7 cellular contexts compared by ENCODE assay signal in the genomic region with DNA sequence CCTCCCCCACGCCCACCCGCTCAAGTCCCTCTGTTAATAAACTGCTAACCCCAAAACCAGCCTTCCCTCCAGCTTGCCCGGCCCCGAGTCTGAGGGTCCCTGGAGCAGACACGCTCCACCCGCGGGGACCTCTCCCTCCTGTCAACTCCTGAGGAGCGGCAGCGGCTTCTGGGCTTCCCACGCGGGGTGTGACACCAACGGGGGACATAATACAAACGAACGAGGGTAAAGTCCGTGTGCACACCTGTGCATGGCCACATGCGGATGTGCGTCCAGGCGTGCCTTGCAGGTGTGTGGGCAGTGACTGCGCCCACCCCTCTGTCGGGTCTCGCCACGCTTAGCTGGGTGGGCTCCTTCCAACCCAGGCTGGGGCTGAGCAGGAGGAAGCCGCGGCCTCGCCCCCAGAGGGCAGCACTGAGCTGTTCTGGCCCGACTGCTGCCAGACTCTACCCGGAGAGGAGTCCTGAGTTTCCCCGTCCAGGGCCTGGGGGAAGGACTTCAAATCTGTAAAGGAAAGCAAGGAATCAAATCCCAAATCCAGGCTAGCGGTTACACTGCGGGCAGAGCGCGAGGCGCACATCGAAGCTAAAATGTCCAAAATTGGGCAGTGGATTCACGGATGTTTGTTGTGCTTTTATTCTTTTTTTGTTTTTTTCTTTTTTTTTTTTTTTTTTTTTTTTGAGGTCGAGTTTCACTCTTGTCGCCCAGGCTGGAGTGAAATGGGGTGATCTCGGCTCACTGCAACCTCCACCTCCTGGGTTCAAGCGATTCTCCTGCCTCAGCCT. TPM values are rescaled to one million over a fixed set of nuclear protein-coding genes. Genes with fewer than 3 reads are reported as not detected.
A peak's percentile ranks its signal among the peaks of the same experiment; 100 is the strongest.
DNase-seq lines count a peak whose midpoint lies in the region; ATAC-seq, FAIRE-seq and TF ChIP-seq lines count a peak whose summit lies in the region.

No MANE protein-coding gene starts in this region.

- H3K9ac ChIP-seq in neural progenitor cell = no peak overlapping the region

- H3K4me1 Mint-ChIP-seq in neural progenitor cell = peaks cover 6% of the 10 kb centered on the region
- H3K4me1 Mint-ChIP-seq in stimulated activated naive CD8-positive, alpha-beta T cell treated with anti-CD3 and anti-CD28 coated beads, Interleukin-15, amount 100 ng/mL, for 72 hours = peaks cover 10% of the 10 kb centered on the region

- peak overlapping the region; percentile 83 for H2AFZ ChIP-seq in neural progenitor cell (replicated peaks)

- ATAC-seq in foreskin keratinocyte = peak; percentile 46
- peak; percentile 89 for ATAC-seq in stimulated activated naive CD8-positive, alpha-beta T cell treated with anti-CD3 and anti-CD28 coated beads, Interleukin-15, amount 100 ng/mL, for 72 hours

- no peaks in the 10 kb centered on the region for H3K9me3 Mint-ChIP-seq in neural progenitor cell
- no peaks in the 10 kb centered on the region for H3K9me3 Mint-ChIP-seq in stimulated activated naive CD8-positive, alpha-beta T cell treated with anti-CD3 and anti-CD28 coated beads, Interleukin-15, amount 100 ng/mL, for 72 hours

- no peaks in the 10 kb centered on the region for H3K79me2 ChIP-seq in neural progenitor cell (ENCODE audit: low read depth)

- TF ChIP-seq CTCF in foreskin keratinocyte (conservative IDR thresholded peaks at IDR 0.05) = peak; percentile 98
- peak; percentile 89 for TF ChIP-seq CTCF in neural progenitor cell (IDR thresholded peaks at IDR 0.05)

- H3K4me3 ChIP-seq in SJCRH30 = peak overlapping the region; percentile 36
- H3K4me3 ChIP-seq in neural progenitor cell = peak overlapping the region; percentile 45

- peaks cover 8% of the 10 kb centered on the region for H3F3A ChIP-seq in neural progenitor cell (ENCODE audit: low read depth)

- H3K36me3 Mint-ChIP-seq in neural progenitor cell = no peaks in the 10 kb centered on the region

- H3K9me3 ChIP-seq in SJCRH30 (replicated peaks) (no peaks in the 10 kb centered on the region), neural progenitor cell (ENCODE audit: low read depth) (no peaks in the 10 kb centered on the region)

- no peak overlapping the region for H3K27ac ChIP-seq in SJCRH30
- H3K27ac ChIP-seq in foreskin keratinocyte = peak overlapping the region; percentile 97
- no peak overlapping the region for H3K27ac ChIP-seq in neural progenitor cell

- peak; percentile 80 for FAIRE-seq in GM18507 (lab: Jason Lieb, UNC)

- peak; percentile 70 for DNase-seq in GM18507 (ENCODE audit: extremely low spot score, insufficient read length, low read depth)
- peak; percentile 74 for DNase-seq in M059J (ENCODE audit: low read depth)
- DNase-seq in SJCRH30 = peak; percentile 87 to 91
- DNase-seq in activated gamma-delta T cell treated with Interleukin-2 at 50 U/mL for 16 hours = peak; percentile 86
- DNase-seq in foreskin keratinocyte = peak in 1 of 2 donors; percentile 72
- peak; percentile 92 for DNase-seq in neural progenitor cell (ENCODE audit: low spot score)
- DNase-seq in stimulated activated naive CD8-positive, alpha-beta T cell treated with anti-CD3 and anti-CD28 coated beads, Interleukin-15, amount 100 ng/mL, for 72 hours = peak; percentile 83 to 87

- no peaks in the 10 kb centered on the region for H3K36me3 ChIP-seq in SJCRH30
- no peaks in the 10 kb centered on the region for H3K36me3 ChIP-seq in neural progenitor cell

- H3K4me2 ChIP-seq in neural progenitor cell = peak overlapping the region; percentile 78

- H3K4me1 ChIP-seq in SJCRH30 (peaks cover 23% of the 10 kb centered on the region), foreskin keratinocyte (peaks cover 40% of the 10 kb centered on the region), neural progenitor cell (no peaks in the 10 kb centered on the region)

- H4K20me1 ChIP-seq in neural progenitor cell (ENCODE audit: low read depth) = no peaks in the 10 kb centered on the region

- no peaks in the 10 kb centered on the region for H3K27me3 ChIP-seq in SJCRH30
- H3K27me3 ChIP-seq in foreskin keratinocyte = no peaks in the 10 kb centered on the region
- H3K27me3 ChIP-seq in neural progenitor cell = no peaks in the 10 kb centered on the region

- H3K27me3 Mint-ChIP-seq in neural progenitor cell (ENCODE audit: insufficient read depth, low read depth) = peaks cover 5% of the 10 kb centered on the region
- no peaks in the 10 kb centered on the region for H3K27me3 Mint-ChIP-seq in stimulated activated naive CD8-positive, alpha-beta T cell treated with anti-CD3 and anti-CD28 coated beads, Interleukin-15, amount 100 ng/mL, for 72 hours

- peak overlapping the region; percentile 80 for H3K4me3 Mint-ChIP-seq in neural progenitor cell
- H3K4me3 Mint-ChIP-seq in stimulated activated naive CD8-positive, alpha-beta T cell treated with anti-CD3 and anti-CD28 coated beads, Interleukin-15, amount 100 ng/mL, for 72 hours = peak overlapping the region; percentile 72 to 76

- peak overlapping the region; percentile 83 for H3K27ac Mint-ChIP-seq in neural progenitor cell
- peak overlapping the region in 1 of 2 donors; percentile 91 for H3K27ac Mint-ChIP-seq in stimulated activated naive CD8-positive, alpha-beta T cell treated with anti-CD3 and anti-CD28 coated beads, Interleukin-15, amount 100 ng/mL, for 72 hours

RNA-seq across cellular contexts. Expression of a gene that starts 24.2 kb away (rescaled TPM):
- total RNA-seq in M059J (2014; rRNA removed; shearing (Covaris generic)) = 6.7 and 8.5 TPM in 2 replicates
- total RNA-seq in SJCRH30 (2014; rRNA removed; shearing (Covaris generic)) = 134 and 149 TPM in 2 replicates
- total RNA-seq in foreskin keratinocyte (3,495 and 3,975 TPM in 2 replicates), neural progenitor cell (ENCODE audit: low replicate concordance) (not detected in 2 replicates)
- 3,974 and 4,528 TPM in 2 replicates for polyA plus RNA-seq in foreskin keratinocyte

RNA-seq across cellular contexts. Expression of a gene that starts 36.0 kb away (rescaled TPM):
- 0.15 and 0.34 TPM in 2 replicates for total RNA-seq in M059J (2014; rRNA removed; shearing (Covaris generic))
- 0.08 TPM in 1 of 2 replicates, not detected in the other for total RNA-seq in SJCRH30 (2014; rRNA removed; shearing (Covaris generic))
- total RNA-seq in foreskin keratinocyte (115 and 208 TPM in 2 replicates), neural progenitor cell (ENCODE audit: low replicate concordance) (not detected in 2 replicates)
- 132 and 240 TPM in 2 replicates for polyA plus RNA-seq in foreskin keratinocyte

RNA-seq across cellular contexts. Expression of a gene that starts 40.1 kb away (rescaled TPM):
- 54.4 and 64.1 TPM in 2 replicates for total RNA-seq in M059J (2014; rRNA removed; shearing (Covaris generic))
- total RNA-seq in SJCRH30 (2014; rRNA removed; shearing (Covaris generic)) = 107 and 142 TPM in 2 replicates
- total RNA-seq in foreskin keratinocyte = 346 and 364 TPM in 2 replicates
- 1,004 and 1,032 TPM in 2 replicates for polyA plus RNA-seq in foreskin keratinocyte
- 60.7 and 91.4 TPM in 2 replicates for total RNA-seq in neural progenitor cell (ENCODE audit: low replicate concordance)

Comparison
In these comparisons a context has a peak if more than half of its experiments do, and no peak if none do; other contexts are left out.
1. RNA of a gene that starts 24.2 kb away (total RNA-seq): 3,495 to 3,975 TPM in foreskin keratinocyte; 134 to 149 TPM in SJCRH30, 6.7 to 8.5 TPM in M059J and not detected in neural progenitor cell; every median in the first group is over 10 times any median in the second.
2. RNA of a gene that starts 36.0 kb away (total RNA-seq): 115 to 208 TPM in foreskin keratinocyte; 0.15 to 0.34 TPM in M059J, 0.08 TPM in SJCRH30 and not detected in neural progenitor cell; every median in the first group is over 10 times any median in the second.